ENCODE assay signal across 10 cellular contexts in the genomic region with DNA sequence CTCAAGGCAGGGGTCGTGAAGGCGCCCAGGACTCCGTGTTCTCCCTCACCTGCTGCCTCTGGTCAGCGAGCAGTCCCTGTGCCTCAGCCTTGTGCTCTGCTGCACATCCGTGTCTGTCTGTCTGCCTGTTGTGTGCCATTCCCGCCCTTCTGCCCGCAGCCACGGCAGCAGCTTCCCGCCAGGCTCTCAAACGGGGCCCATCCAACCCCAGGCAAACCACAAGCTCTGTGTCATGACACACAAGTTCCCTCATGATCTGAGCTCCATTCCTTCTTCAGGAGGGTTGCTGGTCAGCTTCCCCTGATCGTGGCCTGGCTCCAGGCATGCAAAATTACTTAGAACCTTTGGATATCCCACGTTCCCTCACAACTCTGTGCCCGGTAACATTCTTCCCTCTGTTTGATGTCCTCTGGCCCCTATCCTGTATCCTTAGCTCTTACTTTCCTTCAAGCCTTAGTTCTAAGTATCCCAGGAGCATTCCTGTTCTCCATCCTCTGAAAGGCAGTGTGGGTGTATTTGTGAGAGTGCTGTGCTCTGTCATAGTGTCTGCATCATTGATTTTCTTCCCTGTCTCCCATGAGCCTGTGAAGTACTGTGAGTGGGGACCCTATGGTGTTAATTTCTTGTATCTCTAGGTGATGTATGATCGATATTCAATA. TPM values are rescaled to one million over a fixed set of nuclear protein-coding genes. Genes with fewer than 3 reads are reported as not detected.
A peak's percentile ranks its signal among the peaks of the same experiment; 100 is the strongest.
DNase-seq lines count a peak whose midpoint lies in the region; ATAC-seq and TF ChIP-seq lines count a peak whose summit lies in the region.
"Had no signal": no experiment of that assay in that cellular context is flagged by ENCODE, and none has a peak within 500 bp of the region (broad histone marks: within the 10 kb centered on the region; RNA-seq: fewer than 3 reads in every experiment).

No MANE protein-coding gene starts in this region.

- peak overlapping the region; percentile 23 for H3K4me3 Mint-ChIP-seq in activated naive CD8-positive, alpha-beta T cell treated with anti-CD3 and anti-CD28 coated beads for 36 hours
- H3K4me3 Mint-ChIP-seq in naive B cell: peak overlapping the region; percentile 12 to 94 (median 78)

- H3K36me3 Mint-ChIP-seq in activated naive CD8-positive, alpha-beta T cell treated with anti-CD3 and anti-CD28 coated beads for 36 hours: peaks cover 34% of the 10 kb centered on the region
- peaks cover 10 to 16% of the 10 kb centered on the region in 2 donors for H3K36me3 Mint-ChIP-seq in naive B cell

- H3K9me3 Mint-ChIP-seq in activated naive CD8-positive, alpha-beta T cell treated with anti-CD3 and anti-CD28 coated beads for 36 hours: no peaks in the 10 kb centered on the region
- H3K9me3 Mint-ChIP-seq in naive B cell: no peaks in the 10 kb centered on the region

- no peak for TF ChIP-seq CTCF in GM13976 (IDR thresholded peaks at IDR 0.05; ENCODE audit: borderline replicate concordance, control extremely low read depth, extremely low read depth, insufficient read depth, missing control alignments)

- peak; percentile 78 for DNase-seq in CD1c-positive myeloid dendritic cell (ENCODE audit: extremely low spot score)
- DNase-seq in RPMI7951 (ENCODE audit: low read depth): peak; percentile 85
- peak; percentile 19 for DNase-seq in activated naive CD8-positive, alpha-beta T cell treated with anti-CD3 and anti-CD28 coated beads for 36 hours
- no peak for DNase-seq in naive B cell
- no peak for DNase-seq in iPS-NIHi7 (ENCODE audit: extremely low spot score)
- no peak for DNase-seq in NCI-H146 treated with DMSO at 0.1 percent for 48 hours (lab: John Stamatoyannopoulos, UW; ENCODE audit: unreplicated experiment)
- DNase-seq in GM13976 (ENCODE audit: low spot score): no peak
- no peak for DNase-seq in NCI-H1092 treated with DMSO at 0.1 percent for 48 hours (lab: John Stamatoyannopoulos, UW)
- DNase-seq: GOT3, NCI-H1930 had no signal

- peak overlapping the region; percentile 69 for H3K27ac Mint-ChIP-seq in activated naive CD8-positive, alpha-beta T cell treated with anti-CD3 and anti-CD28 coated beads for 36 hours
- H3K27ac Mint-ChIP-seq in naive B cell: peak overlapping the region in 5 of 6 donors; percentile 63 to 97 (median 84)

- H3K4me1 Mint-ChIP-seq in activated naive CD8-positive, alpha-beta T cell treated with anti-CD3 and anti-CD28 coated beads for 36 hours: peaks cover 73% of the 10 kb centered on the region
- H3K4me1 Mint-ChIP-seq in naive B cell: peaks cover 78 to 86% (median 82%) of the 10 kb centered on the region in 3 donors

- in situ Hi-C loops in GM13976 (cut with MboI; ENCODE audit: low sequenced_read_pairs, unreplicated experiment): no loop called here

- no peak for ATAC-seq in naive B cell (ENCODE audit: low read depth in 2 of 2)

- H3K27me3 Mint-ChIP-seq in activated naive CD8-positive, alpha-beta T cell treated with anti-CD3 and anti-CD28 coated beads for 36 hours: no peaks in the 10 kb centered on the region
- no peaks in the 10 kb centered on the region for H3K27me3 Mint-ChIP-seq in naive B cell

RNA-seq across cellular contexts. Expression of a gene that starts 3.2 kb away (rescaled TPM):
- 4.9 and 5.1 TPM in 2 replicates for total RNA-seq in RPMI7951 (2014; rRNA removed; shearing (Covaris generic))
- 1 to 10 TPM; 4.3 to 4.5 TPM for total RNA-seq in activated naive CD8-positive, alpha-beta T cell treated with anti-CD3 and anti-CD28 coated beads for 36 hours
- 100 to 1,000 TPM in 5 of 6 donors, 10 to 100 TPM in 1; 98.3 to 487 (median 158) TPM for polyA plus RNA-seq in naive B cell (ENCODE audit: low read depth in 6 of 6)

RNA-seq across cellular contexts. Expression of a gene that starts 45.8 kb away (rescaled TPM):
- total RNA-seq in RPMI7951 (2014; rRNA removed; shearing (Covaris generic)): not detected in 2 replicates
- total RNA-seq in activated naive CD8-positive, alpha-beta T cell treated with anti-CD3 and anti-CD28 coated beads for 36 hours: 10 to 100 TPM; 16.9 to 17.6 TPM
- 100 to 1,000 TPM in 5 of 6 donors, 10 to 100 TPM in 1; 70.6 to 229 (median 135) TPM for polyA plus RNA-seq in naive B cell (ENCODE audit: low read depth in 6 of 6)

Comparison
In these comparisons a context has a peak if more than half of its experiments do, and no peak if none do; other contexts are left out.
1. DNase-seq: peak in CD1c-positive myeloid dendritic cell (single experiment), RPMI7951 (single experiment) and activated naive CD8-positive, alpha-beta T cell treated with anti-CD3 and anti-CD28 coated beads for 36 hours (single experiment); none in naive B cell (single experiment), iPS-NIHi7 (single experiment), NCI-H146 treated with DMSO at 0.1 percent for 48 hours (single experiment), GM13976 (single experiment) and NCI-H1092 treated with DMSO at 0.1 percent for 48 hours (single experiment).
2. RNA of a gene that starts 45.8 kb away (total RNA-seq): 16.9 to 17.6 TPM in activated naive CD8-positive, alpha-beta T cell treated with anti-CD3 and anti-CD28 coated beads for 36 hours; not detected in RPMI7951; every median in the first group is over 10 times any median in the second.